ENCODE assay signal across 10 cellular contexts in genomic region chr13:46595136-46595917, GRCh38. TPM values are rescaled to one million over a fixed set of nuclear protein-coding genes. Genes with fewer than 3 reads are reported as not detected.
DNase-seq lines count a peak whose midpoint lies in the region; ATAC-seq and TF ChIP-seq lines count a peak whose summit lies in the region.
"Had no signal": no experiment of that assay in that cellular context is flagged by ENCODE, and none has a peak within 500 bp of the region (broad histone marks: within the 10 kb centered on the region; RNA-seq: fewer than 3 reads in every experiment).

No MANE protein-coding gene starts in this region.

- DNase-seq in CD4-positive, alpha-beta T cell, result no peak
- DNase-seq in HFFc6 (peak; percentile 46), lung microvascular endothelial cell (ENCODE audit: low read depth in 2 of 2) (peak; percentile 25 to 60), DMS79 treated with DMSO at 0.1 percent for 48 hours (lab: John Stamatoyannopoulos, UW) (no peak), T-helper 2 cell (no peak), GM13976 (ENCODE audit: low spot score) (no peak)
- no peak for DNase-seq in activated naive CD8-positive, alpha-beta T cell treated with anti-CD3 and anti-CD28 coated beads, Interleukin-2, amount 50 U/mL, for 24 hours
- DNase-seq in activated CD4-positive, alpha-beta memory T cell treated with anti-CD3 and anti-CD28 coated beads for 36 hours, result no peak
- DNase-seq: GDM1, NCI-H774 had no signal

- no peaks in the 10 kb centered on the region for H3K36me3 Mint-ChIP-seq in CD4-positive, alpha-beta T cell (ENCODE audit: low read depth)
- no peaks in the 10 kb centered on the region for H3K36me3 Mint-ChIP-seq in HFFc6 (ENCODE audit: low read depth)
- no peaks in the 10 kb centered on the region for H3K36me3 Mint-ChIP-seq in activated naive CD8-positive, alpha-beta T cell treated with anti-CD3 and anti-CD28 coated beads, Interleukin-2, amount 50 U/mL, for 24 hours (ENCODE audit: low read depth)
- H3K36me3 Mint-ChIP-seq in activated CD4-positive, alpha-beta memory T cell treated with anti-CD3 and anti-CD28 coated beads for 36 hours, result no peaks in the 10 kb centered on the region

- H3K4me3 Mint-ChIP-seq in CD4-positive, alpha-beta T cell, result no peak overlapping the region
- no peak overlapping the region for H3K4me3 Mint-ChIP-seq in HFFc6
- H3K4me3 Mint-ChIP-seq in activated naive CD8-positive, alpha-beta T cell treated with anti-CD3 and anti-CD28 coated beads, Interleukin-2, amount 50 U/mL, for 24 hours, result no peak overlapping the region
- no peak overlapping the region for H3K4me3 Mint-ChIP-seq in activated CD4-positive, alpha-beta memory T cell treated with anti-CD3 and anti-CD28 coated beads for 36 hours

- peak overlapping the region; percentile 66 for H3K27ac Mint-ChIP-seq in CD4-positive, alpha-beta T cell
- peak overlapping the region; percentile 68; the same call in 1 of the 2 replicates for H3K27ac Mint-ChIP-seq in HFFc6
- H3K27ac Mint-ChIP-seq in activated naive CD8-positive, alpha-beta T cell treated with anti-CD3 and anti-CD28 coated beads, Interleukin-2, amount 50 U/mL, for 24 hours, result peak overlapping the region; percentile 37
- H3K27ac Mint-ChIP-seq in activated CD4-positive, alpha-beta memory T cell treated with anti-CD3 and anti-CD28 coated beads for 36 hours, result no peak overlapping the region

- no peaks in the 10 kb centered on the region for H3K27me3 Mint-ChIP-seq in CD4-positive, alpha-beta T cell
- no peaks in the 10 kb centered on the region for H3K27me3 Mint-ChIP-seq in HFFc6 (ENCODE audit: insufficient read depth)
- no peaks in the 10 kb centered on the region for H3K27me3 Mint-ChIP-seq in activated naive CD8-positive, alpha-beta T cell treated with anti-CD3 and anti-CD28 coated beads, Interleukin-2, amount 50 U/mL, for 24 hours
- H3K27me3 Mint-ChIP-seq in activated CD4-positive, alpha-beta memory T cell treated with anti-CD3 and anti-CD28 coated beads for 36 hours, result no peaks in the 10 kb centered on the region

- intact Hi-C loops in CD4-positive, alpha-beta T cell (cut with DNase I, micrococcal nuclease), result loop anchor here in 1 of 2 experiments (10.0 kb wide), 1 partner anchor 59 kb away; no protein-coding TSS in a partner anchor
- intact Hi-C loops in activated CD4-positive, alpha-beta memory T cell treated with anti-CD3 and anti-CD28 coated beads for 36 hours (cut with micrococcal nuclease), result no loop called here

- TF ChIP-seq CTCF in CD4-positive, alpha-beta T cell (IDR thresholded peaks at IDR 0.05), result no peak
- TF ChIP-seq CTCF in HFFc6 (IDR thresholded peaks at IDR 0.05) (no peak), GM13976 (IDR thresholded peaks at IDR 0.05; ENCODE audit: borderline replicate concordance, control extremely low read depth, extremely low read depth, insufficient read depth, missing control alignments) (no peak)

- no peaks in the 10 kb centered on the region for H3K27me3 ChIP-seq in CD4-positive, alpha-beta T cell (ENCODE audit: control insufficient read depth, insufficient read depth, low read length)

- H3K4me1 Mint-ChIP-seq in CD4-positive, alpha-beta T cell (ENCODE audit: low read depth), result peaks cover 94% of the 10 kb centered on the region
- H3K4me1 Mint-ChIP-seq in HFFc6 (ENCODE audit: low read depth), result peaks cover 40% of the 10 kb centered on the region
- H3K4me1 Mint-ChIP-seq in activated naive CD8-positive, alpha-beta T cell treated with anti-CD3 and anti-CD28 coated beads, Interleukin-2, amount 50 U/mL, for 24 hours, result peaks cover 92% of the 10 kb centered on the region
- peaks cover 76% of the 10 kb centered on the region for H3K4me1 Mint-ChIP-seq in activated CD4-positive, alpha-beta memory T cell treated with anti-CD3 and anti-CD28 coated beads for 36 hours (ENCODE audit: low read depth)

- no peak overlapping the region for H3K27ac ChIP-seq in CD4-positive, alpha-beta T cell (ENCODE audit: low read depth, low read length)

- POLR2A ChIA-PET in CD4-positive, alpha-beta T cell (lab: Charles Lee), result interaction anchor here (0.7 to 1.7 kb wide), 4 partner anchors 9 to 42 kb away, joined by 3 to 12 read pairs (median 3); partner anchors contain the start of gene LRCH1
- POLR2A ChIA-PET in activated CD4-positive, alpha-beta memory T cell treated with anti-CD3 and anti-CD28 coated beads for 36 hours (lab: Charles Lee), result interaction anchor here (0.6 kb wide), 1 partner anchor 29 kb away, joined by 3 read pairs; no protein-coding TSS in a partner anchor

- no peaks in the 10 kb centered on the region for H3K9me3 Mint-ChIP-seq in CD4-positive, alpha-beta T cell
- H3K9me3 Mint-ChIP-seq in HFFc6, result no peaks in the 10 kb centered on the region
- no peaks in the 10 kb centered on the region for H3K9me3 Mint-ChIP-seq in activated naive CD8-positive, alpha-beta T cell treated with anti-CD3 and anti-CD28 coated beads, Interleukin-2, amount 50 U/mL, for 24 hours
- no peaks in the 10 kb centered on the region for H3K9me3 Mint-ChIP-seq in activated CD4-positive, alpha-beta memory T cell treated with anti-CD3 and anti-CD28 coated beads for 36 hours

- H3K9me3 ChIP-seq in CD4-positive, alpha-beta T cell (ENCODE audit: control insufficient read depth, low read length), result no peaks in the 10 kb centered on the region

- in situ Hi-C loops in GM13976 (cut with MboI; ENCODE audit: low sequenced_read_pairs, unreplicated experiment), result no loop called here

- no peak for ATAC-seq in CD4-positive, alpha-beta T cell (ENCODE audit: poor library complexity)
- ATAC-seq in activated naive CD8-positive, alpha-beta T cell treated with anti-CD3 and anti-CD28 coated beads, Interleukin-2, amount 50 U/mL, for 24 hours, result no peak

- CTCF ChIA-PET in CD4-positive, alpha-beta T cell (lab: Charles Lee), result interaction anchor here (0.6 to 3.5 kb wide), 3 partner anchors 9 to 44 kb away, joined by 3 to 11 read pairs (median 3); no protein-coding TSS in a partner anchor
- CTCF ChIA-PET in activated CD4-positive, alpha-beta memory T cell treated with anti-CD3 and anti-CD28 coated beads for 36 hours (lab: Charles Lee), result interaction anchor here (5.5 kb wide), 1 partner anchor 44 kb away, joined by 26 read pairs; no protein-coding TSS in a partner anchor

RNA-seq across cellular contexts. Expression of gene LRCH1, which starts 42.4 kb away (rescaled TPM):
- total RNA-seq in CD4-positive, alpha-beta T cell, result 10 to 100 TPM; 13.4 to 14.7 TPM
- total RNA-seq in HFFc6 (2021; fragmentation: NEBNext Ultra II Directional; extraction: Animal tissue kit (Norgen Biotek cat#: 25700)), result 10 to 100 TPM; 11.3 to 13.9 (median 12.5) TPM
- 11.5 and 11.8 TPM in 2 replicates for total RNA-seq in lung microvascular endothelial cell
- 10 to 100 TPM; 16.9 to 17.9 TPM for total RNA-seq in activated CD4-positive, alpha-beta memory T cell treated with anti-CD3 and anti-CD28 coated beads for 36 hours

Comparison
In these comparisons a context has a peak if more than half of its experiments do, and no peak if none do; other contexts are left out.
1. DNase-seq: peak in HFFc6 (single experiment) and lung microvascular endothelial cell (2 of 2); none in CD4-positive, alpha-beta T cell (0 of 10), activated naive CD8-positive, alpha-beta T cell treated with anti-CD3 and anti-CD28 coated beads, Interleukin-2, amount 50 U/mL, for 24 hours (single experiment), activated CD4-positive, alpha-beta memory T cell treated with anti-CD3 and anti-CD28 coated beads for 36 hours (single experiment), DMS79 treated with DMSO at 0.1 percent for 48 hours (single experiment), T-helper 2 cell (0 of 5) and GM13976 (single experiment).